ENCODE assay signal across 8 cellular contexts in genomic region chr18:3447895-3448844, GRCh38. TPM values are rescaled to one million over a fixed set of nuclear protein-coding genes. Genes with fewer than 3 reads are reported as not detected.
DNase-seq lines count a peak whose midpoint lies in the region; ATAC-seq lines count a peak whose summit lies in the region.

No MANE protein-coding gene starts in this region.

- H3K27ac Mint-ChIP-seq in IgD-negative memory B cell, result peak overlapping the region; percentile 99 to 100 (median 100)

- DNase-seq in DMS114 treated with DMSO at 0.1 percent for 48 hours (lab: John Stamatoyannopoulos, UW; ENCODE audit: unreplicated experiment) (peak; percentile 92), OCI-M1 (lab: John Stamatoyannopoulos, UW) (peak; percentile 99)
- peak; percentile 85 for DNase-seq in activated T-cell treated with anti-CD3 and anti-CD28 coated beads, Interleukin-2, amount 50 U/mL, for 1 hour
- peak; percentile 50 to 72 for DNase-seq in stimulated activated CD8-positive, alpha-beta memory T cell treated with anti-CD3 and anti-CD28 coated beads, Interleukin-7, amount 100 ng/mL, for 4 hours (ENCODE audit: low read depth in 2 of 2)

- H3K27me3 ChIP-seq in esophagus (ENCODE audit: control insufficient read depth in 1 of 2, insufficient read depth in 2 of 2, low read length in 2 of 2) (no peaks in the 10 kb centered on the region), muscle layer of duodenum (ENCODE audit: low read depth, low read length) (no peaks in the 10 kb centered on the region)

- peaks cover 11 to 23% (median 12%) of the 10 kb centered on the region in 3 donors for H3K4me1 Mint-ChIP-seq in IgD-negative memory B cell

- 0% methylated on average over 54 to 63 of the region's 63 CpGs for WGBS in esophagus, 2 donors

- H3K9me3 ChIP-seq in esophagus (ENCODE audit: control insufficient read depth in 2 of 2, insufficient read depth in 1 of 2, low read depth in 1 of 2, low read length in 1 of 2) (no peaks in the 10 kb centered on the region), muscle layer of duodenum (ENCODE audit: control insufficient read depth in 1 of 2, low read length in 2 of 2) (no peaks in the 10 kb centered on the region)

- H3K27ac ChIP-seq in esophagus (ENCODE audit: low read depth in 2 of 2, low read length in 1 of 2), result peak overlapping the region; percentile 99
- H3K27ac ChIP-seq in muscle layer of duodenum (ENCODE audit: low read length), result peak overlapping the region; percentile 100

- peak; percentile 58 for ATAC-seq in GM21576 (IDR thresholded peaks at IDR 0.05; ENCODE audit: unreplicated experiment)

- H3K4me3 ChIP-seq in esophagus (ENCODE audit: low read depth in 1 of 2, low read length in 2 of 2), result peak overlapping the region; percentile 83 to 93
- peak overlapping the region; percentile 84 to 91 for H3K4me3 ChIP-seq in muscle layer of duodenum (ENCODE audit: low read depth in 1 of 2, low read length in 2 of 2)

- peaks cover 2% of the 10 kb centered on the region for H3K36me3 Mint-ChIP-seq in IgD-negative memory B cell

- peak overlapping the region; percentile 87 to 99 (median 96) for H3K4me3 Mint-ChIP-seq in IgD-negative memory B cell

- H3K4me1 ChIP-seq in esophagus (ENCODE audit: control insufficient read depth in 2 of 2, insufficient read depth in 2 of 2, low read length in 1 of 2) (no peaks in the 10 kb centered on the region), muscle layer of duodenum (ENCODE audit: control insufficient read depth in 1 of 2, insufficient read depth in 2 of 2, low read length in 2 of 2) (peaks cover 0 to 4% of the 10 kb centered on the region in 2 donors)

- peaks cover 1% of the 10 kb centered on the region for H3K27me3 Mint-ChIP-seq in IgD-negative memory B cell

- H3K36me3 ChIP-seq in esophagus (ENCODE audit: control insufficient read depth in 2 of 2, insufficient read depth in 2 of 2, low read length in 1 of 2), result no peaks in the 10 kb centered on the region
- peaks cover 0 to 22% of the 10 kb centered on the region in 2 donors for H3K36me3 ChIP-seq in muscle layer of duodenum (ENCODE audit: control insufficient read depth in 1 of 2, insufficient read depth in 2 of 2, low read length in 2 of 2)

- no peaks in the 10 kb centered on the region for H3K9me3 Mint-ChIP-seq in IgD-negative memory B cell

RNA-seq across cellular contexts. Expression of gene TGIF1, which starts 1.8 kb away (rescaled TPM):
- polyA plus RNA-seq in IgD-negative memory B cell, result 38.7 TPM
- polyA plus RNA-seq in esophagus, result 10 to 100 TPM; 25.1 to 29.7 TPM

Comparison
In these comparisons a context has a peak if more than half of its experiments do, and no peak if none do; other contexts are left out.
1. Peak in every context shown above with its lines: DNase-seq, ATAC-seq, H3K4me3 ChIP-seq and H3K27ac ChIP-seq.